ENCODE assay signal across 18 cellular contexts in the genomic region with DNA sequence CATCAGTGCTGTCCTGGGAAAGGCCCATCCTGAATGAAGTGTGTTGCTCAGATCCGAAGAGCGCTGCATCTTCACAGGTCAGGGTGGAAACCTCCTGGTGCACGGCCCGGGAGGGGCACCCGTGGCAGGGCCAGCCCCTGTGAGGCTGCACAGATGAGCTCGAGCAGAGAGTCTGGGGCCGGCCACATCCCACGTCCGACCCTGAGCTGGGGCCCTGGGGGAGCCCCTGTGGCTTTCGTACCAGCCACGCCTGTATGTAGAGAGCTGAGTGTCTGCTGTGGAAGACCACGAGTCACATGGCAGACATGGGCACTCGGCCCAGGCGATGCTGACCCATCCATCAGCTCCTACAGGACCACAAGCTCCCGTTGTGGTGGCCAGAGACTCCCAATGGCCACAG. TPM values are rescaled to one million over a fixed set of nuclear protein-coding genes. Genes with fewer than 3 reads are reported as not detected.
DNase-seq lines count a peak whose midpoint lies in the region; ATAC-seq, FAIRE-seq and TF ChIP-seq lines count a peak whose summit lies in the region.
"Had no signal": no experiment of that assay in that cellular context is flagged by ENCODE, and none has a peak within 500 bp of the region (broad histone marks: within the 10 kb centered on the region; RNA-seq: fewer than 3 reads in every experiment).

No MANE protein-coding gene starts in this region.

- ATAC-seq in aorta (ENCODE audit: low FRiP score): peak; percentile 14
- ATAC-seq: GM12878, PC-3 had no signal

- no peak overlapping the region for H3K4ac ChIP-seq in H1 (replicated peaks; ENCODE audit: insufficient read length, low read depth, low read length)

- H3K9me3 ChIP-seq in H1 (ENCODE audit: insufficient read depth in 2 of 2, low read depth in 1 of 2, low read length in 1 of 2) (no peaks in the 10 kb centered on the region), neutrophil (no peaks in the 10 kb centered on the region), aorta (ENCODE audit: control insufficient read depth, low read length) (no peaks in the 10 kb centered on the region)

- H3K27me3 ChIP-seq in H1 (replicated peaks in 1 of 4; ENCODE audit: control insufficient read depth in 3 of 4, extremely low read depth in 1 of 4, insufficient read depth in 3 of 4, low read length in 3 of 4) (no peaks in the 10 kb centered on the region), neutrophil (no peaks in the 10 kb centered on the region), aorta (ENCODE audit: control insufficient read depth in 1 of 2, insufficient read depth in 2 of 2, low read length in 1 of 2) (no peaks in the 10 kb centered on the region)

- H2AFZ ChIP-seq in H1 (ENCODE audit: low read length): no peak overlapping the region

- POLR2A ChIA-PET in H1 (lab: Charles Lee; ENCODE audit: partially characterized antibody): interaction anchor here (0.6 to 1.3 kb wide), 3 partner anchors 30 to 127 kb away, joined by 3 to 4 read pairs (median 3); no protein-coding TSS in a partner anchor

- H3K14ac ChIP-seq in H1 (ENCODE audit: insufficient read length): no peak overlapping the region

- no peaks in the 10 kb centered on the region for H3K23me2 ChIP-seq in H1 (ENCODE audit: low read depth, low read length)

- TF ChIP-seq RAD21 in H1 (IDR thresholded peaks at IDR 0.05 in 1 of 2, conservative IDR thresholded peaks at IDR 0.05 in 1 of 2; ENCODE audit: low read depth in 2 of 2, low read length in 2 of 2): no peak

- H3K9ac ChIP-seq in H1 (replicated peaks in 1 of 4; ENCODE audit: extremely low read depth in 1 of 4, low read depth in 3 of 4, low read length in 3 of 4): no peak overlapping the region

- no peak overlapping the region for H4K91ac ChIP-seq in H1 (replicated peaks; ENCODE audit: insufficient read length, low read length)

- H3K79me2 ChIP-seq in H1 (ENCODE audit: control insufficient read depth in 1 of 2, insufficient read depth in 2 of 2, low read length in 2 of 2): no peaks in the 10 kb centered on the region

- TF ChIP-seq CTCF in H1 (IDR thresholded peaks at IDR 0.05; ENCODE audit: control extremely low read depth in 1 of 3, insufficient read depth in 1 of 3, low read depth in 1 of 3, low read length in 3 of 3) (no peak), neutrophil (IDR thresholded peaks at IDR 0.05) (no peak)

- H2AK5ac ChIP-seq in H1 (ENCODE audit: low read depth, low read length): no peak overlapping the region

- CTCF ChIA-PET in H1 (lab: Charles Lee; ENCODE audit: partially characterized antibody): interaction anchor here (0.6 to 6.5 kb wide), 14 partner anchors 9 to 1909 kb away, joined by 3 to 76 read pairs (median 3); no protein-coding TSS in a partner anchor

- H3K18ac ChIP-seq in H1 (ENCODE audit: extremely low read depth, low read length): no peak overlapping the region

- no peaks in the 10 kb centered on the region for H3K79me1 ChIP-seq in H1 (ENCODE audit: low read depth, low read length)

- peak overlapping the region; percentile 66; the same call in 1 of the 2 replicates for H2BK5ac ChIP-seq in H1 (ENCODE audit: low read depth, low read length)

- intact Hi-C loops in aorta (cut with DNase I): no loop called here

- H3K36me3 ChIP-seq in H1 (ENCODE audit: control insufficient read depth in 2 of 4, insufficient read depth in 4 of 4, low read length in 3 of 4) (no peaks in the 10 kb centered on the region), neutrophil (no peaks in the 10 kb centered on the region), aorta (ENCODE audit: control insufficient read depth in 1 of 2, insufficient read depth in 2 of 2, low read length in 1 of 2) (no peaks in the 10 kb centered on the region)

- H3K4me3 ChIP-seq in H1 (ENCODE audit: extremely low read depth in 1 of 4, insufficient read depth in 2 of 4, low read depth in 3 of 4, low read length in 4 of 4): no peak overlapping the region
- peak overlapping the region; percentile 45 to 65 for H3K4me3 ChIP-seq in neutrophil (ENCODE audit: low read depth in 1 of 2, low read length in 1 of 2)
- no peak overlapping the region for H3K4me3 ChIP-seq in aorta (ENCODE audit: low read length in 2 of 2)
- H3K4me3 ChIP-seq: GM12878 had no signal

- no peak overlapping the region for H3K23ac ChIP-seq in H1 (ENCODE audit: insufficient read length)

- TF ChIP-seq POLR2A in H1 (IDR thresholded peaks at IDR 0.05; ENCODE audit: control extremely low read depth in 1 of 2, low read depth in 2 of 2, low read length in 2 of 2): no peak

- no peak overlapping the region for H3K4me2 ChIP-seq in H1 (ENCODE audit: insufficient read depth in 1 of 2, low read depth in 2 of 2, low read length in 2 of 2)

- H4K8ac ChIP-seq in H1 (ENCODE audit: extremely low read depth, insufficient read depth, low read length): no peak overlapping the region

- DNase-seq in activated effector memory CD4-positive, alpha-beta T cell treated with anti-CD3 and anti-CD28 coated beads, Interleukin-2, amount 50 U/mL, for 16 hours: peak; percentile 45
- no peak for DNase-seq in activated effector memory CD4-positive, alpha-beta T cell treated with Interleukin-2 at 50 U/mL for 16 hours
- DNase-seq in H1 (ENCODE audit: low read depth in 1 of 2, low spot score in 2 of 2): no peak
- no peak for DNase-seq in aorta
- no peak for DNase-seq in DMS53 treated with DMSO at 0.1 percent for 48 hours (lab: John Stamatoyannopoulos, UW; ENCODE audit: unreplicated experiment)
- no peak for DNase-seq in cerebellar nuclear complex (lab: John Stamatoyannopoulos, UW)
- no peak for DNase-seq in urothelium cell line (ENCODE audit: low spot score)
- DNase-seq: 8988T, DMS53, Kasumi-1, NCI-H1417, NCI-H1930, NCI-H2171, NCI-H446 treated with DMSO at 0.1 percent for 48 hours, NCI-H748 treated with DMSO at 0.1 percent for 48 hours, PC-3 had no signal

- WGBS in H1 (ENCODE audit: extremely low coverage in 1 of 2, insufficient coverage in 1 of 2, insufficient read length in 1 of 2, insufficient replicate concordance in 2 of 2, low coverage in 1 of 2, low lambda C conversion rate in 2 of 2, missing lambda C conversion rate in 1 of 2), 2 experiments: 95% methylated on average over 15 of the region's 15 CpGs; no CpG with 5 or more reads in 1 of the 2 experiments
- WGBS in aorta, 2 donors: 91 to 92% methylated on average over 15 of the region's 15 CpGs

- peaks cover 0 to 11% (median 5%) of the 10 kb centered on the region in 4 experiments; a peak in 6 of 7 replicates for H3K4me1 ChIP-seq in H1 (replicated peaks in 1 of 4; ENCODE audit: control insufficient read depth in 3 of 4, insufficient read depth in 4 of 4, low read length in 3 of 4)
- peaks cover 51 to 60% of the 10 kb centered on the region in 2 experiments for H3K4me1 ChIP-seq in neutrophil (ENCODE audit: control insufficient read depth in 1 of 2, insufficient read depth in 1 of 2, low read depth in 1 of 2, low read length in 1 of 2)
- no peaks in the 10 kb centered on the region for H3K4me1 ChIP-seq in aorta (ENCODE audit: control insufficient read depth in 1 of 2, insufficient read depth in 2 of 2, low read length in 2 of 2)

- no peak overlapping the region for H2BK15ac ChIP-seq in H1 (ENCODE audit: low read length)

- no peak overlapping the region for H3K56ac ChIP-seq in H1 (replicated peaks; ENCODE audit: insufficient read length, low read depth, low read length)

- no peak overlapping the region for H3K27ac ChIP-seq in H1 (ENCODE audit: low read depth, low read length)
- peak overlapping the region; percentile 89 for H3K27ac ChIP-seq in neutrophil
- H3K27ac ChIP-seq in aorta (ENCODE audit: low read depth in 1 of 2, low read length in 2 of 2): no peak overlapping the region

- no peak overlapping the region for H2BK20ac ChIP-seq in H1 (ENCODE audit: low read length)

- no peak overlapping the region for H4K5ac ChIP-seq in H1 (ENCODE audit: insufficient read length, low read depth, low read length)

- TF ChIP-seq EP300 in H1 (IDR thresholded peaks at IDR 0.05; ENCODE audit: borderline replicate concordance in 1 of 2, low read depth in 2 of 2, low read length in 2 of 2): no peak

- H2BK12ac ChIP-seq in H1 (ENCODE audit: low read depth, low read length): no peak overlapping the region

- peak overlapping the region; percentile 31 for H2BK120ac ChIP-seq in H1 (replicated peaks; ENCODE audit: low read depth, low read length)

- H4K20me1 ChIP-seq in H1 (replicated peaks in 1 of 2; ENCODE audit: control insufficient read depth in 1 of 2, insufficient read depth in 2 of 2, low read length in 2 of 2): no peaks in the 10 kb centered on the region

- FAIRE-seq in H1 (lab: Jason Lieb, UNC): no peak
- no peak for FAIRE-seq in urothelium cell line (lab: Jason Lieb, UNC)
- FAIRE-seq: GM12878 had no signal

TF ChIP-seq in H1, 55 proteins besides CTCF, POLR2A, EP300 and RAD21:
- TF ChIP-seq GABPA (IDR thresholded peaks at IDR 0.05; ENCODE audit: borderline replicate concordance, insufficient read depth, low read length): no peak
- no peak for TF ChIP-seq NANOG (IDR thresholded peaks at IDR 0.05; ENCODE audit: insufficient read depth, low read depth, low read length, poor library complexity, severe bottlenecking)
- no peak for TF ChIP-seq SP2 (IDR thresholded peaks at IDR 0.05; ENCODE audit: low read length)

RNA-seq across cellular contexts. Expression of a gene that starts 24.9 kb away (rescaled TPM):
- total RNA-seq in H1 (2021; fragmentation: NEBNext Ultra II Directional; extraction: Animal tissue kit (Norgen Biotek cat#: 25700)): 7.8 and 8.6 TPM in 2 replicates
- polyA plus RNA-seq in H1 (2011; rRNA removed) (6.0 and 9.1 TPM in 2 replicates), aorta (10 to 100 TPM; 26.9 to 63.3 TPM)
- polyA plus RNA-seq in H1 (2011; cell fraction: cytosol; rRNA removed): 6.7 TPM
- polyA plus RNA-seq in H1 (2011; cell fraction: nucleus; rRNA removed): 18.5 TPM
- polyA plus RNA-seq in H1 (2012, experiment 1 of 2): 5.8 to 13.4 TPM (median 10.9 TPM) in 4 replicates
- polyA plus RNA-seq in H1 (2012, experiment 2 of 2): 8.4 TPM
- 9.7 TPM for polyA plus RNA-seq in H1 (2013, experiment 1 of 2)
- polyA plus RNA-seq in H1 (2013, experiment 2 of 2): 9.0 TPM
- polyA minus RNA-seq in H1 (2011; rRNA and poly(A)+ RNA removed): 7.3 and 8.0 TPM in 2 replicates
- 2.3 TPM for polyA minus RNA-seq in H1 (2011; cell fraction: cytosol; rRNA and poly(A)+ RNA removed)
- polyA minus RNA-seq in H1 (2011; cell fraction: nucleus; rRNA and poly(A)+ RNA removed): 8.8 TPM
- total RNA-seq in aorta: 10 to 100 TPM; 32.5 to 41.5 TPM

RNA-seq across cellular contexts. Expression of a gene that starts 33.9 kb away (rescaled TPM):
- total RNA-seq in H1 (2021; fragmentation: NEBNext Ultra II Directional; extraction: Animal tissue kit (Norgen Biotek cat#: 25700)): not detected in 2 replicates
- polyA plus RNA-seq in H1 (2011; rRNA removed) (0.36 and 0.66 TPM in 2 replicates), aorta (10 to 100 TPM in 1 of 2 donors, 1 to 10 TPM in 1; 8.1 to 29.7 TPM)
- 0.27 TPM for polyA plus RNA-seq in H1 (2011; cell fraction: cytosol; rRNA removed)
- polyA plus RNA-seq in H1 (2011; cell fraction: nucleus; rRNA removed): 2.4 TPM
- 0.38 to 0.69 TPM (median 0.55 TPM) in 3 of 4 replicates, not detected in the other for polyA plus RNA-seq in H1 (2012, experiment 1 of 2)
- not detected for polyA plus RNA-seq in H1 (2012, experiment 2 of 2)
- polyA plus RNA-seq in H1 (2013, experiment 1 of 2): 0.36 TPM
- polyA plus RNA-seq in H1 (2013, experiment 2 of 2): 0.83 TPM
- polyA minus RNA-seq in H1 (2011; rRNA and poly(A)+ RNA removed): not detected in 2 replicates
- not detected for polyA minus RNA-seq in H1 (2011; cell fraction: cytosol; rRNA and poly(A)+ RNA removed)
- 0.60 TPM for polyA minus RNA-seq in H1 (2011; cell fraction: nucleus; rRNA and poly(A)+ RNA removed)
- total RNA-seq in aorta: 1 to 10 TPM in 1 of 2 donors, not detected in 1; 3.6 TPM

Comparison
In these comparisons a context has a peak if more than half of its experiments do, and no peak if none do; other contexts are left out.
1. H3K4me3 ChIP-seq: peak in neutrophil (2 of 2); none in H1 (0 of 4) and aorta (0 of 2).